24 cellular contexts compared by ENCODE assay signal in the genomic region with DNA sequence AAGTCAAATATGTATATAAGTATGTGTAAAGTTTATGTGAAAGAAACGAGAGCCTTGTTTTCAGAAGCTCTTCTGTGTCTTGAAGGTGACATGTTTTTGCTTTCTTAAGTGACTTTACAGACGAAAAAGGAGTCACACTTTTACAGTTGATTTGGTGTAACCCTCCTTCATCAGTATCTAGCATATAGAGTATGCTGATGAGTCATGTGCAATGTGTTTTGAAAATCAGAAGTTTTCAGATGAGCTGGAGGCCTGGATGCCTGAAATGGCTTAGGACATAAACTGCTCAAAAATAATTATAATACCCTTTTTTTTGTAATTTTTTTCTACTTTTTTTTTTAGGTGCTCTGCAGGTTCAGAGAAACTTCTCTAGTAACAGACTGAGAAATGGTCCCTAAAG.
A peak's percentile ranks its signal among the peaks of the same experiment; 100 is the strongest.
DNase-seq lines count a peak whose midpoint lies in the region; ATAC-seq, FAIRE-seq and TF ChIP-seq lines count a peak whose summit lies in the region.
"Had no signal": no experiment of that assay in that cellular context is flagged by ENCODE, and none has a peak within 500 bp of the region (broad histone marks: within the 10 kb centered on the region; RNA-seq: fewer than 3 reads in every experiment).

No MANE protein-coding gene starts in this region.

- intact Hi-C loops in HepG2 (cut with micrococcal nuclease; ENCODE audit: unreplicated experiment), result loop anchor here (5.0 kb wide), 1 partner anchor 110 kb away; no protein-coding TSS in a partner anchor

- TF ChIP-seq RAD21 in HepG2 (CRISPR knock-in tag; IDR thresholded peaks at IDR 0.05), result no peak

- TF ChIP-seq POLR2A in HepG2 (IDR thresholded peaks at IDR 0.05; ENCODE audit: insufficient read depth in 1 of 2, low read depth in 2 of 2, low read length in 2 of 2), result no peak

- POLR2A ChIA-PET in HepG2 (lab: Yijun Ruan, JAX), result interaction anchor here (1.0 kb wide), 1 partner anchor 108 kb away, joined by 3 read pairs; no protein-coding TSS in a partner anchor

- H3K4me3 ChIP-seq in choroid plexus epithelial cell (ENCODE audit: low read depth, low read length), result no peak overlapping the region
- no peak overlapping the region for H3K4me3 ChIP-seq in HepG2 (replicated peaks in 1 of 3; ENCODE audit: insufficient read depth in 1 of 3, low read depth in 2 of 3, low read length in 3 of 3)
- H3K4me3 ChIP-seq: ascending aorta, heart left ventricle, left ventricle myocardium inferior, mucosa of descending colon, thoracic aorta, vagina had no signal

- ATAC-seq in HepG2 (no peak), GM21515 (IDR thresholded peaks at IDR 0.05; ENCODE audit: unreplicated experiment) (no peak)
- ATAC-seq: activated T-cell treated with anti-CD3 and anti-CD28 coated beads, Interleukin-2, amount 50 U/mL, for 4 hours; mucosa of descending colon had no signal

- H3K36me3 ChIP-seq in HepG2 (replicated peaks in 1 of 2; ENCODE audit: control insufficient read depth in 1 of 2, insufficient read depth in 2 of 2, low read length in 2 of 2), result no peaks in the 10 kb centered on the region
- H3K36me3 ChIP-seq: ascending aorta, heart left ventricle, left ventricle myocardium inferior, thoracic aorta, vagina had no signal

- WGBS in HepG2 (ENCODE audit: low lambda C conversion rate), result 16% methylated on average over 2 of the region's 2 CpGs

- no peak for FAIRE-seq in HepG2 (lab: Jason Lieb, UNC)
- FAIRE-seq: GM18507 had no signal

- BruUV-seq in HepG2 (replicated peaks; lab: Mats Ljungman, UMichigan), result no TSS peak

- H3K27me3 ChIP-seq in HepG2 (ENCODE audit: control insufficient read depth in 1 of 2, insufficient read depth in 2 of 2, low read length in 2 of 2), result no peaks in the 10 kb centered on the region; a peak in 1 of 5 replicates
- H3K27me3 ChIP-seq: ascending aorta, heart left ventricle, vagina had no signal

- H3K9ac ChIP-seq in HepG2 (ENCODE audit: insufficient read depth, low read depth, low read length), result no peak overlapping the region

- H3K27ac ChIP-seq in HepG2 (ENCODE audit: extremely low read length, insufficient read depth, low read length), result no peak overlapping the region
- H3K27ac ChIP-seq: ascending aorta, heart left ventricle, left ventricle myocardium inferior, thoracic aorta had no signal

- H2AFZ ChIP-seq in HepG2 (ENCODE audit: low read length), result no peak overlapping the region

- no peaks in the 10 kb centered on the region for H3K9me3 ChIP-seq in HepG2 (ENCODE audit: low read length)
- H3K9me3 ChIP-seq: ascending aorta, heart left ventricle, left ventricle myocardium inferior, mucosa of descending colon, thoracic aorta, vagina had no signal

- H4K20me1 ChIP-seq in HepG2 (ENCODE audit: insufficient read depth, low read length), result no peaks in the 10 kb centered on the region

- TF ChIP-seq EP300 in HepG2 (IDR thresholded peaks at IDR 0.05; ENCODE audit: low read depth in 2 of 2, low read length in 2 of 2) (no peak), HepG2 (CRISPR knock-in tag; IDR thresholded peaks at IDR 0.05; ENCODE audit: borderline replicate concordance) (no peak)

- in situ Hi-C loops in HepG2 (cut with HindIII; ENCODE audit: extremely low pct_ligation_motif_present, low pct_unique_long_range_greater_than_20kb), result loop anchor here (10.0 kb wide), 1 partner anchor 218 kb away; no protein-coding TSS in a partner anchor

- H3K4me2 ChIP-seq in HepG2 (ENCODE audit: low read depth, low read length), result 0 out of 2 replicates have a peak overlapping the region, but pooled peaks have one; percentile 21

- CTCF ChIA-PET in HepG2 (lab: Yijun Ruan, JAX; ENCODE audit: low intra/inter-chr PET ratio, low total read pairs), result interaction anchor here (1.3 to 1.6 kb wide), 2 partner anchors 163 to 222 kb away, joined by 6 to 9 read pairs; no protein-coding TSS in a partner anchor

- peaks cover 24% of the 10 kb centered on the region for H3K4me1 ChIP-seq in HepG2 (ENCODE audit: insufficient read depth, low read length)

- no peaks in the 10 kb centered on the region for H3K79me2 ChIP-seq in HepG2 (ENCODE audit: insufficient read depth, low read length)

- no peak for TF ChIP-seq CTCF in choroid plexus epithelial cell (conservative IDR thresholded peaks at IDR 0.05; ENCODE audit: low read depth, low read length)
- TF ChIP-seq CTCF in HepG2 (CRISPR knock-in tag; IDR thresholded peaks at IDR 0.05), result no peak

- DNase-seq in ELR (ENCODE audit: low read depth), result peak; percentile 59
- peak; percentile 22 for DNase-seq in LHCN-M2 (ENCODE audit: low read depth)
- peak; percentile 59 for DNase-seq in choroid plexus epithelial cell (ENCODE audit: low read depth)
- DNase-seq in HepG2 (ENCODE audit: low spot score), result no peak
- DNase-seq in DMS53 (lab: John Stamatoyannopoulos, UW), result no peak
- no peak for DNase-seq in stimulated activated CD8-positive, alpha-beta memory T cell treated with anti-CD3 and anti-CD28 coated beads, Interleukin-4, amount 100 ng/mL, for 48 hours
- DNase-seq in H4 (ENCODE audit: low spot score), result no peak
- DNase-seq: activated B cell treated with CpG ODN at 0.5 μM for 24 hours; activated T-cell treated with anti-CD3 and anti-CD28 coated beads, Interleukin-2, amount 50 U/mL, for 4 hours; C1 segment of cervical spinal cord; endodermal cell; H7; heart left ventricle; KBM-7; left ventricle myocardium inferior; mucosa of descending colon; NCI-H187; NCI-H69; T1000 had no signal

TF ChIP-seq in HepG2, 621 proteins besides CTCF, POLR2A, EP300 and RAD21:
- TF ChIP-seq, protein P1, sequence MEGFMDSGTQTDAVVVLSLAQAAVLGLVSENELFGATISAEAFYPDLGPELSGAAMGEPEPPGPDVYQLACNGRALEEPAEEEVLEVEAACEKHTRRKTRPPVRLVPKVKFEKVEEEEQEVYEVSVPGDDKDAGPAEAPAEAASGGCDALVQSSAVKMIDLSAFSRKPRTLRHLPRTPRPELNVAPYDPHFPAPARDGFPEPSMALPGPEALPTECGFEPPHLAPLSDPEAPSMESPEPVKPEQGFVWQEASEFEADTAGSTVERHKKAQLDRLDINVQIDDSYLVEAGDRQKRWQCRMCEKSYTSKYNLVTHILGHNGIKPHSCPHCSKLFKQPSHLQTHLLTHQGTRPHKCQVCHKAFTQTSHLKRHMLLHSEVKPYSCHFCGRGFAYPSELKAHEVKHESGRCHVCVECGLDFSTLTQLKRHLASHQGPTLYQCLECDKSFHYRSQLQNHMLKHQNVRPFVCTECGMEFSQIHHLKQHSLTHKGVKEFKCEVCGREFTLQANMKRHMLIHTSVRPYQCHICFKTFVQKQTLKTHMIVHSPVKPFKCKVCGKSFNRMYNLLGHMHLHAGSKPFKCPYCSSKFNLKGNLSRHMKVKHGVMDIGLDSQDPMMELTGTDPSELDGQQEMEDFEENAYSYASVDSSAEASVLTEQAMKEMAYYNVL (CRISPR knock-in tag; IDR thresholded peaks at IDR 0.05; ENCODE audit: borderline replicate concordance), result no peak
- TF ChIP-seq ELF1 (CRISPR knock-in tag; IDR thresholded peaks at IDR 0.05), result no peak
TF ChIP-seq in HepG2: peak in this region for 0.

Comparison
In these comparisons a context has a peak if more than half of its experiments do, and no peak if none do; other contexts are left out.
1. DNase-seq: peak in ELR (single experiment), LHCN-M2 (single experiment) and choroid plexus epithelial cell (single experiment); none in HepG2 (single experiment), DMS53 (single experiment), stimulated activated CD8-positive, alpha-beta memory T cell treated with anti-CD3 and anti-CD28 coated beads, Interleukin-4, amount 100 ng/mL, for 48 hours (single experiment) and H4 (single experiment).